ENCODE assay signal across 29 cellular contexts in the genomic region with DNA sequence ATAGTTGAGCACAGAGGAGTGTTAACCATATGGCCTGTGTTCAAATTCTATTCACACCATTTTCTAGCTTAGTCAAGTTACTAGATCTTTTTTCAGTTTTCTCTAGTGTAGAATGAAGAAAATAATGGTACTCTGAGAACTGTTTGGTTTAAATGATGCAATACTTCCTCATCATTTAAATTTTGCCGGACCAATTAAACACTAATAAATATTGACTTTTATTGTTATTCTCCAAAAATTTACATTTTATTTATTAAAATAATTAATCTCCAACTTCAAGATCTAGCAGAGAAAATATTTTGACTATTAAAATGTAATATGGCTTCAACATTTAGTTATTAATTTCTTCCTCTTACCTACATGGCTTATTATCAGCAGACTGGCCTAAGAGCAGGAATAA.
"Had no signal": no experiment of that assay in that cellular context is flagged by ENCODE, and none has a peak within 500 bp of the region (broad histone marks: within the 10 kb centered on the region; RNA-seq: fewer than 3 reads in every experiment).

No MANE protein-coding gene starts in this region.

- H3K27ac ChIP-seq: neural progenitor cell, ovary, parathyroid adenoma, psoas muscle, right lobe of liver, sigmoid colon, stomach, thoracic aorta, thyroid gland, tibial nerve, upper lobe of left lung, vagina had no signal

- H3K9me3 Mint-ChIP-seq: nephron; stimulated activated naive B cell treated with anti-CD40 and anti-IgM and Interleukin-4, amounts not matched to agents 10 μg/mL and 1 μg/mL and 100 μg/mL, for 72 hours; stimulated activated naive CD8-positive, alpha-beta T cell treated with anti-CD3 and anti-CD28 coated beads, Interleukin-15, Interleukin-2, amounts not matched to agents 100 ng/mL and 50 ng/mL, for 24 hours had no signal

- H2AFZ ChIP-seq: neural progenitor cell, parathyroid adenoma had no signal

- H3K4me3 ChIP-seq: neural progenitor cell, ovary, psoas muscle, right lobe of liver, sigmoid colon, stomach, thoracic aorta, thyroid gland, tibial nerve, upper lobe of left lung, vagina had no signal

- H3K4me1 ChIP-seq: neural progenitor cell, parathyroid adenoma, psoas muscle, right lobe of liver, sigmoid colon, stomach, thyroid gland, tibial nerve, upper lobe of left lung, vagina had no signal

- H3K27me3 ChIP-seq: neural progenitor cell, ovary, right lobe of liver, sigmoid colon, stomach, thyroid gland, tibial nerve, upper lobe of left lung, vagina had no signal

- DNase-seq: natural killer cell; occipital lobe; ovary; posterior cingulate gyrus; psoas muscle; right cardiac atrium; right lobe of liver; sigmoid colon; small intestine; stimulated activated CD4-positive, alpha-beta T cell treated with anti-CD3 and anti-CD28 coated beads, Interleukin-15, amount 100 ng/mL, for 24 hours; stimulated activated CD4-positive, alpha-beta T cell treated with anti-CD3 and anti-CD28 coated beads, Interleukin-2, amount 100 ng/mL, for 24 hours; stimulated activated CD4-positive, alpha-beta T cell treated with anti-CD3 and anti-CD28 coated beads, Interleukin-4, amount 100 ng/mL, for 1 hour; stimulated activated CD4-positive, alpha-beta T cell treated with anti-CD3 and anti-CD28 coated beads, Interleukin-4, amount 100 ng/mL, for 4 hours; stimulated activated CD8-positive, alpha-beta memory T cell treated with anti-CD3 and anti-CD28 coated beads, Interleukin-4, amount 100 ng/mL, for 48 hours; stimulated activated naive B cell treated with anti-CD40 and anti-IgM and Interleukin-4, amounts not matched to agents 10 μg/mL and 1 μg/mL and 100 μg/mL, for 72 hours; stimulated activated naive CD4-positive, alpha-beta T cell treated with Interleukin-2 at 50 U/mL for 16 hours; stomach; thyroid gland; trophoblast cell; upper lobe of left lung had no signal

- H3K36me3 ChIP-seq: neural progenitor cell, ovary, right lobe of liver, sigmoid colon, stomach, thoracic aorta, thyroid gland, tibial nerve, upper lobe of left lung, vagina had no signal

- H3K36me3 Mint-ChIP-seq: natural killer cell; neural progenitor cell; stimulated activated naive B cell treated with anti-CD40 and anti-IgM and Interleukin-4, amounts not matched to agents 10 μg/mL and 1 μg/mL and 100 μg/mL, for 72 hours had no signal

- H3K9ac ChIP-seq: neural progenitor cell, parathyroid adenoma had no signal

- H3K27me3 Mint-ChIP-seq: progenitor cell of endocrine pancreas; stimulated activated naive B cell treated with anti-CD40 and anti-IgM and Interleukin-4, amounts not matched to agents 10 μg/mL and 1 μg/mL and 100 μg/mL, for 72 hours; stimulated activated naive CD8-positive, alpha-beta T cell treated with anti-CD3 and anti-CD28 coated beads, Interleukin-15, Interleukin-2, amounts not matched to agents 100 ng/mL and 50 ng/mL, for 24 hours had no signal

- H3K4me3 Mint-ChIP-seq: natural killer cell; nephron; neural progenitor cell; stimulated activated naive B cell treated with anti-CD40 and anti-IgM and Interleukin-4, amounts not matched to agents 10 μg/mL and 1 μg/mL and 100 μg/mL, for 72 hours; stimulated activated naive CD8-positive, alpha-beta T cell treated with anti-CD3 and anti-CD28 coated beads, Interleukin-15, Interleukin-2, amounts not matched to agents 100 ng/mL and 50 ng/mL, for 24 hours had no signal

- H3K79me2 ChIP-seq: parathyroid adenoma had no signal

- FAIRE-seq: small intestine, urothelium cell line had no signal

- H3K9me3 ChIP-seq: ovary, psoas muscle, right lobe of liver, sigmoid colon, stomach, thoracic aorta, thyroid gland, tibial nerve, upper lobe of left lung, vagina had no signal

- H3K4me1 Mint-ChIP-seq: natural killer cell; nephron; stimulated activated naive B cell treated with anti-CD40 and anti-IgM and Interleukin-4, amounts not matched to agents 10 μg/mL and 1 μg/mL and 100 μg/mL, for 72 hours had no signal

- H3K27ac Mint-ChIP-seq: natural killer cell; nephron; neural progenitor cell; progenitor cell of endocrine pancreas; stimulated activated naive B cell treated with anti-CD40 and anti-IgM and Interleukin-4, amounts not matched to agents 10 μg/mL and 1 μg/mL and 100 μg/mL, for 72 hours; stimulated activated naive CD8-positive, alpha-beta T cell treated with anti-CD3 and anti-CD28 coated beads, Interleukin-15, Interleukin-2, amounts not matched to agents 100 ng/mL and 50 ng/mL, for 24 hours had no signal

- H3K4me2 ChIP-seq: neural progenitor cell had no signal

- ATAC-seq: natural killer cell; psoas muscle; right cardiac atrium; right lobe of liver; stimulated activated naive B cell treated with anti-CD40 and anti-IgM and Interleukin-4, amounts not matched to agents 10 μg/mL and 1 μg/mL and 100 μg/mL, for 72 hours had no signal
